In the genomic region with DNA sequence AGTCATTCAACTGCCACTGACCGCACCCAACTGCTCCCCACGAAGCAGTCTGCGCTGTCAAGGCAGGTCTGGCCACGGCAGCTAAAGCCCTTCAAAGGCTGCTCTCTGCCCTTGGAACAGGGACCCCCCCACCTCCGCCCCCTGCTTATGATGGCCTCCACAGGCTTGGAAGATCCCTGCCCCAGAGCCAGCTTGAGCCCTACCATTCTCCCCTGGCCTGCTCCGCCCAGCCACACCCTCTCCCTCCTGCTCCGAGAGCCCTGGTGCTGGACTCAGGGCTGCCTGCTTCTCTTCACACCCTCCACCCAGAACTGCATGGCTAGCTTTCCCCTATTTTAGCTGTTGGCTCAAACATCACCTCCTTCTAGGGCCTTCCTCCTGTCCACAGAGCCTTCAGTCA, we compare ENCODE assay signal across 21 cellular contexts. TPM values are rescaled to one million over a fixed set of nuclear protein-coding genes. Genes with fewer than 3 reads are reported as not detected.
DNase-seq lines count a peak whose midpoint lies in the region; ATAC-seq and TF ChIP-seq lines count a peak whose summit lies in the region.
"Had no signal": no experiment of that assay in that cellular context is flagged by ENCODE, and none has a peak within 500 bp of the region (broad histone marks: within the 10 kb centered on the region; RNA-seq: fewer than 3 reads in every experiment).

No MANE protein-coding gene starts in this region.

- no peak overlapping the region for H3K9ac ChIP-seq in neural progenitor cell
- H3K9ac ChIP-seq: KMS-11 had no signal

- H3K9me3 Mint-ChIP-seq in neural progenitor cell: no peaks in the 10 kb centered on the region

- CTCF ChIA-PET in RWPE1 (lab: Yijun Ruan, JAX): interaction anchor here (0.5 kb wide), 1 partner anchor 12 kb away, joined by 6 read pairs; no protein-coding TSS in a partner anchor

- H3K27ac Mint-ChIP-seq in neural progenitor cell: no peak overlapping the region
- H3K27ac Mint-ChIP-seq: B cell had no signal

- peak; percentile 15 for DNase-seq in D341Med (ENCODE audit: low spot score)
- no peak for DNase-seq in RWPE1 (ENCODE audit: low spot score)
- DNase-seq in epidermal melanocyte (ENCODE audit: insufficient read length, low spot score): peak; percentile 12
- DNase-seq in neural progenitor cell (ENCODE audit: low spot score): no peak
- DNase-seq in germinal center (ENCODE audit: low spot score): no peak
- DNase-seq in posterior vena cava (ENCODE audit: low spot score): no peak
- DNase-seq: DMS153, GF-D8, GOT3, NCI-H1417, NCI-H187 treated with DMSO at 0.1 percent for 48 hours, NCI-H226, NCI-H524, NCI-H82, PC-3, RPMI8226, SIG-M5 had no signal

- no peaks in the 10 kb centered on the region for H3K79me2 ChIP-seq in neural progenitor cell (ENCODE audit: low read depth)

- no peak for ATAC-seq in GM21367 (IDR thresholded peaks at IDR 0.05; ENCODE audit: unreplicated experiment)
- ATAC-seq: HepG2, PC-3 had no signal

- H3K36me3 ChIP-seq in neural progenitor cell: no peaks in the 10 kb centered on the region

- no peak overlapping the region for H3K4me2 ChIP-seq in neural progenitor cell
- H3K4me2 ChIP-seq: KMS-11 had no signal

- no peaks in the 10 kb centered on the region for H3K9me3 ChIP-seq in neural progenitor cell (ENCODE audit: low read depth)

- H3K27me3 ChIP-seq in neural progenitor cell: no peaks in the 10 kb centered on the region

- H3K27me3 Mint-ChIP-seq in neural progenitor cell (ENCODE audit: insufficient read depth, low read depth): peaks cover 4% of the 10 kb centered on the region
- H3K27me3 Mint-ChIP-seq: B cell had no signal

- intact Hi-C loops in posterior vena cava (cut with DNase I): no loop called here

- POLR2A ChIA-PET in RWPE1 (lab: Yijun Ruan, JAX; ENCODE audit: low non-redundant PET): no interaction called here

- H3K4me3 ChIP-seq in neural progenitor cell: no peak overlapping the region

- TF ChIP-seq CTCF in RWPE1 (conservative IDR thresholded peaks at IDR 0.05; ENCODE audit: low read depth) (no peak), neural progenitor cell (IDR thresholded peaks at IDR 0.05) (no peak)

- H3K4me1 ChIP-seq in neural progenitor cell: no peaks in the 10 kb centered on the region

- H3K4me3 Mint-ChIP-seq in neural progenitor cell: peak overlapping the region; percentile 28
- H3K4me3 Mint-ChIP-seq: B cell had no signal

- no peak overlapping the region for H2AFZ ChIP-seq in neural progenitor cell (replicated peaks)

- H3K36me3 Mint-ChIP-seq in neural progenitor cell: peaks cover 12% of the 10 kb centered on the region

- H3K4me1 Mint-ChIP-seq in neural progenitor cell: no peaks in the 10 kb centered on the region
- H3K4me1 Mint-ChIP-seq: B cell had no signal

- no peaks in the 10 kb centered on the region for H3F3A ChIP-seq in neural progenitor cell (ENCODE audit: low read depth)

- H3K27ac ChIP-seq in RWPE1 (peak overlapping the region; percentile 93), neural progenitor cell (no peak overlapping the region)
- H3K27ac ChIP-seq: KMS-11 had no signal

- peaks cover 7% of the 10 kb centered on the region for H4K20me1 ChIP-seq in neural progenitor cell (ENCODE audit: low read depth)

RNA-seq across cellular contexts. Expression of gene ZMAT5, which starts 19.0 kb away (rescaled TPM):
- 20.8 and 26.7 TPM in 2 replicates for total RNA-seq in neural progenitor cell (ENCODE audit: low replicate concordance)
- total RNA-seq in posterior vena cava: 10 to 100 TPM; 14.1 to 18.0 TPM

RNA-seq across cellular contexts. Expression of gene UQCR10, which starts 19.3 kb away (rescaled TPM):
- total RNA-seq in neural progenitor cell (ENCODE audit: low replicate concordance): 48.7 and 57.5 TPM in 2 replicates
- total RNA-seq in posterior vena cava: 10 to 100 TPM; 48.6 to 65.6 TPM

RNA-seq across cellular contexts. Expression of gene CABP7, which starts 28.0 kb away (rescaled TPM):
- 0.09 TPM in 1 of 2 replicates, not detected in the other for total RNA-seq in neural progenitor cell (ENCODE audit: low replicate concordance)
- not detected for total RNA-seq in posterior vena cava
- total RNA-seq: B cell, HepG2 had no signal

Comparison
In these comparisons a context has a peak if more than half of its experiments do, and no peak if none do; other contexts are left out.
1. DNase-seq: peak in D341Med (single experiment) and epidermal melanocyte (single experiment); none in RWPE1 (single experiment), neural progenitor cell (single experiment), germinal center (single experiment) and posterior vena cava (single experiment).